1 cellular context compared by ENCODE assay signal in the genomic region with DNA sequence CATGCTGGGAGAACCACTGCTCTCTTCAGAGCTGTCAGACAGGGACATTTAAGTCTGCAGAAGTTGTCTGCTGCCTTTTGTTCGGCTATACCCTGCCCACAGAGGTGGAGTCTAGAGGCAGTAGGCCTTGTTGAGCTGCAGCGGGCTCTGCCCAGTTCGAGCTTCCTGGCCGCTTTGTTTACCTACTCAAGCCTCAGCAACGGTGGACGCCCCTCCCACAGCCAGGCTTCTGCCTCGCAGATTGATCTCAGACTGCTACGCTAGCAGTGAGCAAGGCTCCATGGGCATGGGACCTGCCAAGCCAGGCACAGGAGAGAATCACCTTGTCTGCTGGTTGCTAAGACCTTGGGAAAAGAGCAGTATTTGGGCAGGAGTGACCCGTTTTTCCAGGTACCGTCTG.
TF ChIP-seq lines count a peak whose summit lies in the region.
"Not testable (repeated sequence)": the region's sequence is repeated elsewhere in the genome, so short reads cannot be mapped to it uniquely, and the experiment has no call there.

No MANE protein-coding gene starts in this region.

TF ChIP-seq in HepG2, 621 proteins besides CTCF, POLR2A, EP300 and RAD21 (continued from another document):
- TF ChIP-seq, protein P1, sequence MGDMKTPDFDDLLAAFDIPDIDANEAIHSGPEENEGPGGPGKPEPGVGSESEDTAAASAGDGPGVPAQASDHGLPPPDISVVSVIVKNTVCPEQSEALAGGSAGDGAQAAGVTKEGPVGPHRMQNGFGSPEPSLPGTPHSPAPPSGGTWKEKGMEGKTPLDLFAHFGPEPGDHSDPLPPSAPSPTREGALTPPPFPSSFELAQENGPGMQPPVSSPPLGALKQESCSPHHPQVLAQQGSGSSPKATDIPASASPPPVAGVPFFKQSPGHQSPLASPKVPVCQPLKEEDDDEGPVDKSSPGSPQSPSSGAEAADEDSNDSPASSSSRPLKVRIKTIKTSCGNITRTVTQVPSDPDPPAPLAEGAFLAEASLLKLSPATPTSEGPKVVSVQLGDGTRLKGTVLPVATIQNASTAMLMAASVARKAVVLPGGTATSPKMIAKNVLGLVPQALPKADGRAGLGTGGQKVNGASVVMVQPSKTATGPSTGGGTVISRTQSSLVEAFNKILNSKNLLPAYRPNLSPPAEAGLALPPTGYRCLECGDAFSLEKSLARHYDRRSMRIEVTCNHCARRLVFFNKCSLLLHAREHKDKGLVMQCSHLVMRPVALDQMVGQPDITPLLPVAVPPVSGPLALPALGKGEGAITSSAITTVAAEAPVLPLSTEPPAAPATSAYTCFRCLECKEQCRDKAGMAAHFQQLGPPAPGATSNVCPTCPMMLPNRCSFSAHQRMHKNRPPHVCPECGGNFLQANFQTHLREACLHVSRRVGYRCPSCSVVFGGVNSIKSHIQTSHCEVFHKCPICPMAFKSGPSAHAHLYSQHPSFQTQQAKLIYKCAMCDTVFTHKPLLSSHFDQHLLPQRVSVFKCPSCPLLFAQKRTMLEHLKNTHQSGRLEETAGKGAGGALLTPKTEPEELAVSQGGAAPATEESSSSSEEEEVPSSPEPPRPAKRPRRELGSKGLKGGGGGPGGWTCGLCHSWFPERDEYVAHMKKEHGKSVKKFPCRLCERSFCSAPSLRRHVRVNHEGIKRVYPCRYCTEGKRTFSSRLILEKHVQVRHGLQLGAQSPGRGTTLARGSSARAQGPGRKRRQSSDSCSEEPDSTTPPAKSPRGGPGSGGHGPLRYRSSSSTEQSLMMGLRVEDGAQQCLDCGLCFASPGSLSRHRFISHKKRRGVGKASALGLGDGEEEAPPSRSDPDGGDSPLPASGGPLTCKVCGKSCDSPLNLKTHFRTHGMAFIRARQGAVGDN (CRISPR knock-in tag; IDR thresholded peaks at IDR 0.05) = peak; percentile 23; the same call in 1 of the 2 replicates
- TF ChIP-seq FOXA1 (IDR thresholded peaks at IDR 0.05) = not testable (repeated sequence)
- TF ChIP-seq FOXA1 (CRISPR knock-in tag; IDR thresholded peaks at IDR 0.05) = peak; percentile 56
- TF ChIP-seq FOXA3 (CRISPR knock-in tag; IDR thresholded peaks at IDR 0.05) = peak; percentile 50
